In genomic region chr10:11050301-11051000, GRCh38 we compare ENCODE assay signal across 21 cellular contexts. TPM values are rescaled to one million over a fixed set of nuclear protein-coding genes. Genes with fewer than 3 reads are reported as not detected.
DNase-seq lines count a peak whose midpoint lies in the region; ATAC-seq and TF ChIP-seq lines count a peak whose summit lies in the region.
"Had no signal": no experiment of that assay in that cellular context is flagged by ENCODE, and none has a peak within 500 bp of the region (broad histone marks: within the 10 kb centered on the region; RNA-seq: fewer than 3 reads in every experiment).

No MANE protein-coding gene starts in this region.

- H3K9me3 ChIP-seq in heart right ventricle (no peaks in the 10 kb centered on the region), right atrium auricular region (no peaks in the 10 kb centered on the region), transverse colon (no peaks in the 10 kb centered on the region)
- H3K9me3 ChIP-seq: A549 had no signal

- peak in 1 of 8 donors; percentile 29 for ATAC-seq in heart right ventricle
- no peak for ATAC-seq in stimulated activated naive CD8-positive, alpha-beta T cell treated with anti-CD3 and anti-CD28 coated beads, Interleukin-15, Interleukin-2, amounts not matched to agents 100 U/mL and 50 U/mL, for 24 hours
- no peak for ATAC-seq in GM19351 (IDR thresholded peaks at IDR 0.05; ENCODE audit: unreplicated experiment)
- ATAC-seq: A549 had no signal

- H3K9ac ChIP-seq in rectal smooth muscle tissue (ENCODE audit: low read length), result no peak overlapping the region

- WGBS in heart right ventricle, 2 donors, result 44 to 53% methylated on average over 8 of the region's 8 CpGs
- WGBS in transverse colon (ENCODE audit: low coverage in 1 of 2), 2 donors, result 71 to 72% methylated on average over 2 to 8 of the region's 8 CpGs

- TF ChIP-seq POLR2A in transverse colon (IDR thresholded peaks at IDR 0.05), result no peak

- peak overlapping the region; percentile 10 to 86 (median 68) for H3K27ac ChIP-seq in heart right ventricle
- H3K27ac ChIP-seq in right atrium auricular region, result peak overlapping the region; percentile 77 to 87
- peak overlapping the region; percentile 28 for H3K27ac ChIP-seq in rectal smooth muscle tissue (ENCODE audit: low read depth, low read length)
- peak overlapping the region in 2 of 4 donors; percentile 4 to 35 for H3K27ac ChIP-seq in transverse colon
- H3K27ac ChIP-seq: A549, PC-9 had no signal

- no peak for TF ChIP-seq CTCF in heart right ventricle (IDR thresholded peaks at IDR 0.05)
- TF ChIP-seq CTCF in right atrium auricular region (IDR thresholded peaks at IDR 0.05), result no peak
- no peak for TF ChIP-seq CTCF in transverse colon (IDR thresholded peaks at IDR 0.05)

- no peaks in the 10 kb centered on the region for H3K36me3 ChIP-seq in heart right ventricle
- peaks cover 6% of the 10 kb centered on the region for H3K36me3 ChIP-seq in right atrium auricular region
- no peaks in the 10 kb centered on the region for H3K36me3 ChIP-seq in rectal smooth muscle tissue (ENCODE audit: control insufficient read depth, insufficient read depth, low read length)
- no peaks in the 10 kb centered on the region for H3K36me3 ChIP-seq in transverse colon

- in situ Hi-C loops in transverse colon (cut with MboI; ENCODE audit: low pct_ligation_motif_present in 1 of 4, low pct_unique_long_range_greater_than_20kb in 1 of 4, low sequenced_read_pairs in 3 of 4), result no loop called here

- H3K4me1 ChIP-seq in heart right ventricle, result peaks cover 28 to 75% (median 62%) of the 10 kb centered on the region in 9 donors
- H3K4me1 ChIP-seq in right atrium auricular region, result peaks cover 0 to 61% of the 10 kb centered on the region in 2 donors
- peaks cover 25% of the 10 kb centered on the region for H3K4me1 ChIP-seq in rectal smooth muscle tissue (ENCODE audit: control insufficient read depth, insufficient read depth, low read length)
- H3K4me1 ChIP-seq in transverse colon, result peaks cover 7 to 19% (median 13%) of the 10 kb centered on the region in 4 donors
- H3K4me1 ChIP-seq: A549 had no signal

- H3K4me3 ChIP-seq in heart right ventricle (no peak overlapping the region), right atrium auricular region (no peak overlapping the region), rectal smooth muscle tissue (ENCODE audit: low read length) (no peak overlapping the region), transverse colon (no peak overlapping the region)
- H3K4me3 ChIP-seq: A549, PC-9 had no signal

- intact Hi-C loops in heart right ventricle (cut with DNase I) (loop anchor here in 2 of 10 donors (10.0 kb wide), 2 partner anchors 114 to 214 kb away; no protein-coding TSS in a partner anchor), cardiac septum (cut with DNase I) (no loop called here), transverse colon (cut with DNase I; ENCODE audit: low total_unique reads) (no loop called here)

- no peak for TF ChIP-seq EP300 in transverse colon (IDR thresholded peaks at IDR 0.05; ENCODE audit: low read depth)

- H3K27me3 ChIP-seq in heart right ventricle, result no peaks in the 10 kb centered on the region
- H3K27me3 ChIP-seq in right atrium auricular region, result no peaks in the 10 kb centered on the region
- H3K27me3 ChIP-seq in rectal smooth muscle tissue (ENCODE audit: control insufficient read depth, insufficient read depth, low read length), result no peaks in the 10 kb centered on the region
- no peaks in the 10 kb centered on the region for H3K27me3 ChIP-seq in transverse colon

- DNase-seq in heart right ventricle, result no peak
- DNase-seq in cardiac septum (ENCODE audit: low spot score), result no peak
- no peak for DNase-seq in right atrium auricular region (ENCODE audit: low spot score)
- no peak for DNase-seq in stimulated activated naive CD8-positive, alpha-beta T cell treated with anti-CD3 and anti-CD28 coated beads, Interleukin-15, Interleukin-2, amounts not matched to agents 100 U/mL and 50 U/mL, for 24 hours
- DNase-seq in transverse colon, result no peak
- no peak for DNase-seq in medulla oblongata (ENCODE audit: extremely low spot score)
- DNase-seq: activated CD4-positive, alpha-beta memory T cell treated with anti-CD3 and anti-CD28 coated beads, Interleukin-2, amount 10 ng/mL, durations not matched to agents 7 days and 5 days; activated CD4-positive, CD25-positive, alpha-beta regulatory T cell; activated naive CD8-positive, alpha-beta T cell treated with anti-CD3 and anti-CD28 coated beads, Interleukin-2, amount 10 ng/mL, durations not matched to agents 7 days and 5 days; CD8-positive, alpha-beta memory T cell; cortex of kidney; HFFc6; kidney; NCI-H1105; PC-9; SIG-M5; stimulated activated CD4-positive, alpha-beta T cell treated with anti-CD3 and anti-CD28 coated beads, Interleukin-4, amount 100 ng/mL, for 4 hours; SW 1271 had no signal

RNA-seq across cellular contexts. Expression of gene CELF2, which starts 32.8 kb away (rescaled TPM):
- total RNA-seq in heart right ventricle, result 10 to 100 TPM; 61.9 to 90.9 (median 82.2) TPM
- polyA plus RNA-seq in heart right ventricle, result 10 to 100 TPM; 13.0 to 18.3 TPM
- 67.5 TPM for total RNA-seq in cardiac septum
- total RNA-seq in right atrium auricular region, result 10 to 100 TPM; 63.2 to 69.4 TPM
- total RNA-seq in transverse colon, result 10 to 100 TPM; 27.0 to 44.1 (median 31.3) TPM
- total RNA-seq: PC-9 had no signal
